8 cellular contexts compared by ENCODE assay signal in genomic region chr6:79672631-79673065, GRCh38. TPM values are rescaled to one million over a fixed set of nuclear protein-coding genes. Genes with fewer than 3 reads are reported as not detected.
A peak's percentile ranks its signal among the peaks of the same experiment; 100 is the strongest.
DNase-seq lines count a peak whose midpoint lies in the region; ATAC-seq, FAIRE-seq and TF ChIP-seq lines count a peak whose summit lies in the region.

No MANE protein-coding gene starts in this region.

- no peak for ATAC-seq in activated T-cell treated with anti-CD3 and anti-CD28 coated beads, Interleukin-2, amount 50 U/mL, for 72 hours (replicated peaks in 1 of 2)
- ATAC-seq in activated T-cell treated with anti-CD3 and anti-CD28 coated beads, Interleukin-2, amount 50 U/mL, for 4 hours: no peak
- ATAC-seq in pancreas: peak in 3 of 4 donors; percentile 46 to 59 (median 56)

- no peak overlapping the region for H3K4me3 ChIP-seq in pancreas

- no peaks in the 10 kb centered on the region for H3K36me3 Mint-ChIP-seq in activated T-cell treated with anti-CD3 and anti-CD28 coated beads, Interleukin-2, amount 50 U/mL, for 72 hours (ENCODE audit: insufficient read depth in 2 of 2)
- H3K36me3 Mint-ChIP-seq in activated T-cell treated with anti-CD3 and anti-CD28 coated beads, Interleukin-2, amount 50 U/mL, for 4 hours (ENCODE audit: insufficient read depth): no peaks in the 10 kb centered on the region

- no peak for TF ChIP-seq CTCF in pancreas (IDR thresholded peaks at IDR 0.05)

- peaks cover 0 to 4% (median 0%) of the 10 kb centered on the region in 3 donors for H3K36me3 ChIP-seq in pancreas

- H3K9me3 ChIP-seq in pancreas: no peaks in the 10 kb centered on the region

- FAIRE-seq in pancreas (lab: Jason Lieb, UNC): no peak

- H3K4me1 Mint-ChIP-seq in activated T-cell treated with anti-CD3 and anti-CD28 coated beads, Interleukin-2, amount 50 U/mL, for 72 hours (ENCODE audit: low read depth): peaks cover 23% of the 10 kb centered on the region
- H3K4me1 Mint-ChIP-seq in activated T-cell treated with anti-CD3 and anti-CD28 coated beads, Interleukin-2, amount 50 U/mL, for 4 hours (ENCODE audit: low read depth): peaks cover 30% of the 10 kb centered on the region

- intact Hi-C loops in pancreas (cut with DNase I): no loop called here

- H3K27ac ChIP-seq in pancreas: peak overlapping the region in 1 of 4 donors; percentile 68
- H3K27ac ChIP-seq in substantia nigra (ENCODE audit: low read depth, low read length, poor library complexity, severe bottlenecking): no peak overlapping the region

- WGBS in pancreas, 2 donors: 22 to 38% methylated on average over 1 of the region's 1 CpG

- H3K9me3 Mint-ChIP-seq in activated T-cell treated with anti-CD3 and anti-CD28 coated beads, Interleukin-2, amount 50 U/mL, for 72 hours: no peaks in the 10 kb centered on the region
- peaks cover 9% of the 10 kb centered on the region for H3K9me3 Mint-ChIP-seq in activated T-cell treated with anti-CD3 and anti-CD28 coated beads, Interleukin-2, amount 50 U/mL, for 4 hours

- no peaks in the 10 kb centered on the region for H3K27me3 ChIP-seq in pancreas

- no peaks in the 10 kb centered on the region for H3K27me3 Mint-ChIP-seq in activated T-cell treated with anti-CD3 and anti-CD28 coated beads, Interleukin-2, amount 50 U/mL, for 72 hours (ENCODE audit: low read depth)
- no peaks in the 10 kb centered on the region for H3K27me3 Mint-ChIP-seq in activated T-cell treated with anti-CD3 and anti-CD28 coated beads, Interleukin-2, amount 50 U/mL, for 4 hours (ENCODE audit: low read depth)

- H3K27ac Mint-ChIP-seq in activated T-cell treated with anti-CD3 and anti-CD28 coated beads, Interleukin-2, amount 50 U/mL, for 72 hours: peak overlapping the region; percentile 29

- H3K4me3 Mint-ChIP-seq in activated T-cell treated with anti-CD3 and anti-CD28 coated beads, Interleukin-2, amount 50 U/mL, for 72 hours: peak overlapping the region in 1 of 2 donors; percentile 32
- no peak overlapping the region for H3K4me3 Mint-ChIP-seq in activated T-cell treated with anti-CD3 and anti-CD28 coated beads, Interleukin-2, amount 50 U/mL, for 4 hours

- peaks cover 5 to 16% (median 9%) of the 10 kb centered on the region in 3 donors for H3K4me1 ChIP-seq in pancreas

- no peak for DNase-seq in activated T-cell treated with anti-CD3 and anti-CD28 coated beads, Interleukin-2, amount 50 U/mL, for 72 hours
- no peak for DNase-seq in activated T-cell treated with anti-CD3 and anti-CD28 coated beads, Interleukin-2, amount 50 U/mL, for 4 hours
- DNase-seq in NCI-H460 (ENCODE audit: extremely low read depth, low read depth) (peak; percentile 13), dedifferentiated amniotic fluid mesenchymal stem cell (ENCODE audit: extremely low spot score) (peak; percentile 20), pancreas (no peak), substantia nigra (lab: John Stamatoyannopoulos, UW) (no peak), OCI-M2 (lab: John Stamatoyannopoulos, UW; ENCODE audit: unreplicated experiment) (no peak), NCI-H2029 treated with DMSO at 0.1 percent for 48 hours (lab: John Stamatoyannopoulos, UW) (no peak)

RNA-seq across cellular contexts. Expression of gene SH3BGRL2, which starts 41.5 kb away (rescaled TPM):
- total RNA-seq in activated T-cell treated with anti-CD3 and anti-CD28 coated beads, Interleukin-2, amount 50 U/mL, for 72 hours: under 1 TPM; 0.62 to 0.63 TPM
- total RNA-seq in activated T-cell treated with anti-CD3 and anti-CD28 coated beads, Interleukin-2, amount 50 U/mL, for 4 hours: under 1 TPM; 0.14 to 0.92 (median 0.51) TPM
- total RNA-seq in NCI-H460 (2014; rRNA removed; shearing (Covaris generic)): 0.32 and 0.61 TPM in 2 replicates
- polyA plus RNA-seq in NCI-H460 (2014; cell fraction: nucleus; rRNA removed): 0.46 TPM in 1 of 2 replicates, not detected in the other
- total RNA-seq in pancreas: 10 to 100 TPM in 5 of 6 donors, 1 to 10 TPM in 1; 6.7 to 22.1 (median 12.1) TPM
- 10 to 100 TPM in 1 of 2 donors, 1 to 10 TPM in 1; 6.1 to 11.7 TPM for polyA plus RNA-seq in pancreas

Comparison
In these comparisons a context has a peak if more than half of its experiments do, and no peak if none do; other contexts are left out.
1. ATAC-seq: peak in pancreas (3 of 4); none in activated T-cell treated with anti-CD3 and anti-CD28 coated beads, Interleukin-2, amount 50 U/mL, for 72 hours (0 of 2) and activated T-cell treated with anti-CD3 and anti-CD28 coated beads, Interleukin-2, amount 50 U/mL, for 4 hours (0 of 2).
2. DNase-seq: peak in NCI-H460 (single experiment) and dedifferentiated amniotic fluid mesenchymal stem cell (single experiment); none in activated T-cell treated with anti-CD3 and anti-CD28 coated beads, Interleukin-2, amount 50 U/mL, for 72 hours (0 of 2), activated T-cell treated with anti-CD3 and anti-CD28 coated beads, Interleukin-2, amount 50 U/mL, for 4 hours (single experiment), pancreas (0 of 6), substantia nigra (0 of 49), OCI-M2 (single experiment) and NCI-H2029 treated with DMSO at 0.1 percent for 48 hours (single experiment).